Comparison of ENCODE assay signal across 11 cellular contexts in the genomic region with DNA sequence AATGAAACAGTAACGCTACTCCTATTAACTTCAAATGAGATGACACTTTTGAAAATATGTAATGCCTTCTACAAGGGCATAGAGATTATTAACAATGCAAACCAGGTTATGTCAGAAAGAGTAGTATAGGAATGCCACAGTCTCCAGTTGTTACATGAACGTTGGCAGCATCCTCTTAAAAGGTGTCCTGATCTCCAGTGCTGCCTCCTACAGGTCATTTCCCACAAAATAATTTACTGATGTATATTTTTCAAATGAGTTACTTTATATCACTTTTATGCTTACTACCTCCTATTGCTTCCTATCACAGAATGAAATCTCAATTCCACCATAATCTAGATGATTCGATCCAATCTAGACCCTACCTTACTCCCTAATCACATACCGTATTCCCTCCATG.
DNase-seq lines count a peak whose midpoint lies in the region; ATAC-seq and TF ChIP-seq lines count a peak whose summit lies in the region.
"Had no signal": no experiment of that assay in that cellular context is flagged by ENCODE, and none has a peak within 500 bp of the region (broad histone marks: within the 10 kb centered on the region; RNA-seq: fewer than 3 reads in every experiment).

No MANE protein-coding gene starts in this region.

- H3K4me1 ChIP-seq in iPS DF 6.9 (ENCODE audit: control insufficient read depth, insufficient read depth, low read length) (no peaks in the 10 kb centered on the region), aorta (ENCODE audit: control insufficient read depth in 1 of 2, insufficient read depth in 2 of 2, low read length in 2 of 2) (no peaks in the 10 kb centered on the region)

- H3K9me3 ChIP-seq in iPS DF 6.9 (ENCODE audit: control insufficient read depth, insufficient read depth, low read length) (no peaks in the 10 kb centered on the region), aorta (ENCODE audit: control insufficient read depth, low read length) (no peaks in the 10 kb centered on the region)

- H3K27me3 ChIP-seq in BJ (ENCODE audit: control insufficient read depth, insufficient read depth, low read length), result no peaks in the 10 kb centered on the region
- H3K27me3 ChIP-seq in iPS DF 6.9 (ENCODE audit: control insufficient read depth, insufficient read depth, low read length), result no peaks in the 10 kb centered on the region
- no peaks in the 10 kb centered on the region for H3K27me3 ChIP-seq in aorta (ENCODE audit: control insufficient read depth in 1 of 2, insufficient read depth in 2 of 2, low read length in 1 of 2)

- DNase-seq in BJ (ENCODE audit: low read depth), result no peak
- peak; percentile 3 for DNase-seq in HPDE6-E6E7 (ENCODE audit: extremely low spot score)
- DNase-seq in SW480 (ENCODE audit: low spot score), result peak; percentile 0
- DNase-seq in iPS DF 6.9 (ENCODE audit: low read depth, low spot score), result peak; percentile 35
- no peak for DNase-seq in anterior cingulate cortex (lab: John Stamatoyannopoulos, UW)
- DNase-seq in NOMO-1 treated with dmso at 0.1 percent for 144 hours (lab: John Stamatoyannopoulos, UW; ENCODE audit: unreplicated experiment), result no peak
- no peak for DNase-seq in aorta
- DNase-seq: activated CD4-positive, alpha-beta T cell treated with anti-CD3 and anti-CD28 coated beads, Interleukin-2, amount 50 U/mL, for 1 hour; islet precursor cell; NCI-H510A had no signal

- peak; percentile 7; the same call in 1 of the 2 replicates for TF ChIP-seq CTCF in BJ (IDR thresholded peaks at IDR 0.05; ENCODE audit: insufficient read depth, low read depth, low read length)

- no peak overlapping the region for H3K27ac ChIP-seq in iPS DF 6.9 (ENCODE audit: low read length)
- no peak overlapping the region for H3K27ac ChIP-seq in aorta (ENCODE audit: low read depth in 1 of 2, low read length in 2 of 2)

- intact Hi-C loops in aorta (cut with DNase I), result no loop called here

- WGBS in iPS DF 6.9 (ENCODE audit: insufficient coverage, insufficient read length), result 100% methylated on average over 2 of the region's 4 CpGs
- 49 to 50% methylated on average over 4 of the region's 4 CpGs for WGBS in aorta, 2 donors

- POLR2A ChIA-PET in BJ (lab: Charles Lee), result no interaction called here

- H3K4me3 ChIP-seq in BJ (ENCODE audit: low read depth, low read length) (no peak overlapping the region), iPS DF 6.9 (ENCODE audit: low read length) (no peak overlapping the region), aorta (ENCODE audit: low read length in 2 of 2) (no peak overlapping the region)

- ATAC-seq in aorta (ENCODE audit: low FRiP score) (no peak), HG02571 (IDR thresholded peaks at IDR 0.05; ENCODE audit: unreplicated experiment) (no peak)

- CTCF ChIA-PET in BJ (lab: Yijun Ruan, JAX), result no interaction called here

- H3K36me3 ChIP-seq in BJ (ENCODE audit: control insufficient read depth, insufficient read depth, low read length), result no peaks in the 10 kb centered on the region
- H3K36me3 ChIP-seq in iPS DF 6.9 (ENCODE audit: control insufficient read depth, insufficient read depth, low read length), result no peaks in the 10 kb centered on the region
- no peaks in the 10 kb centered on the region for H3K36me3 ChIP-seq in aorta (ENCODE audit: control insufficient read depth in 1 of 2, insufficient read depth in 2 of 2, low read length in 1 of 2)

Comparison
In these comparisons a context has a peak if more than half of its experiments do, and no peak if none do; other contexts are left out.
1. DNase-seq: peak in HPDE6-E6E7 (single experiment), SW480 (single experiment) and iPS DF 6.9 (single experiment); none in BJ (single experiment), anterior cingulate cortex (0 of 58), NOMO-1 treated with dmso at 0.1 percent for 144 hours (single experiment) and aorta (0 of 2).